Comparison of ENCODE assay signal across 1 cellular context in genomic region chr4:99383833-99384392, GRCh38.
A peak's percentile ranks its signal among the peaks of the same experiment; 100 is the strongest.
TF ChIP-seq lines count a peak whose summit lies in the region.

No MANE protein-coding gene starts in this region.

TF ChIP-seq in HepG2, 621 proteins besides CTCF, POLR2A, EP300 and RAD21 (continues in another document):
- TF ChIP-seq AHDC1 (CRISPR knock-in tag; IDR thresholded peaks at IDR 0.05; ENCODE audit: borderline replicate concordance) (0 out of 2 replicates have a peak, but pooled peaks have one; percentile 18), NFATC3 (CRISPR knock-in tag; IDR thresholded peaks at IDR 0.05) (no peak), NCOA1 (CRISPR knock-in tag; IDR thresholded peaks at IDR 0.05) (no peak), ZNF512 (CRISPR knock-in tag; IDR thresholded peaks at IDR 0.05) (no peak), PAX8 (CRISPR knock-in tag; IDR thresholded peaks at IDR 0.05; ENCODE audit: borderline replicate concordance) (no peak), HOMEZ (CRISPR knock-in tag; IDR thresholded peaks at IDR 0.05; ENCODE audit: low read depth) (peak; percentile 30; the same call in 1 of the 2 replicates), ATF1 (CRISPR knock-in tag; IDR thresholded peaks at IDR 0.05) (no peak), ZMYM2 (CRISPR knock-in tag; IDR thresholded peaks at IDR 0.05) (no peak), NKX3-1 (CRISPR knock-in tag; IDR thresholded peaks at IDR 0.05) (0 out of 2 replicates have a peak, but pooled peaks have one; percentile 34), ZNF775 (CRISPR knock-in tag; IDR thresholded peaks at IDR 0.05; ENCODE audit: borderline replicate concordance) (no peak), ZKSCAN8 (CRISPR knock-in tag; IDR thresholded peaks at IDR 0.05; ENCODE audit: borderline replicate concordance) (no peak), NFIC (IDR thresholded peaks at IDR 0.05; ENCODE audit: low read length) (peak; percentile 40; the same call in 1 of the 2 replicates), NFIB (CRISPR knock-in tag; IDR thresholded peaks at IDR 0.05; ENCODE audit: borderline replicate concordance) (no peak), ZNF75D (CRISPR knock-in tag; IDR thresholded peaks at IDR 0.05; ENCODE audit: borderline replicate concordance) (no peak), HNF4A (CRISPR knock-in tag; IDR thresholded peaks at IDR 0.05) (0 out of 2 replicates have a peak, but pooled peaks have one; percentile 5), ZNF569 (CRISPR knock-in tag; IDR thresholded peaks at IDR 0.05; ENCODE audit: borderline replicate concordance) (no peak), ZNF160 (CRISPR knock-in tag; IDR thresholded peaks at IDR 0.05) (no peak), ZBED4 (CRISPR knock-in tag; IDR thresholded peaks at IDR 0.05; ENCODE audit: borderline replicate concordance) (no peak), ZSCAN20 (CRISPR knock-in tag; IDR thresholded peaks at IDR 0.05; ENCODE audit: borderline replicate concordance) (no peak), DNMT3B (CRISPR knock-in tag; conservative IDR thresholded peaks at IDR 0.05) (no peak), EZH2 (conservative IDR thresholded peaks at IDR 0.05; ENCODE audit: low read depth, low read length) (no peak), ZNF574 (CRISPR knock-in tag; IDR thresholded peaks at IDR 0.05) (no peak), ZNF207 (IDR thresholded peaks at IDR 0.05; ENCODE audit: borderline replicate concordance) (no peak), ZNF672 (CRISPR knock-in tag; IDR thresholded peaks at IDR 0.05) (no peak), ZNF232 (CRISPR knock-in tag; IDR thresholded peaks at IDR 0.05; ENCODE audit: borderline replicate concordance) (no peak), ZNF720 (CRISPR knock-in tag; IDR thresholded peaks at IDR 0.05) (no peak), GPBP1L1 (CRISPR knock-in tag; IDR thresholded peaks at IDR 0.05) (no peak), ZSCAN25 (CRISPR knock-in tag; IDR thresholded peaks at IDR 0.05) (no peak), ZNF792 (CRISPR knock-in tag; IDR thresholded peaks at IDR 0.05) (no peak), MAFK (conservative IDR thresholded peaks at IDR 0.05 in 1 of 2, IDR thresholded peaks at IDR 0.05 in 1 of 2; ENCODE audit: low read length in 2 of 2) (no peak), ZNF570 (CRISPR knock-in tag; IDR thresholded peaks at IDR 0.05; ENCODE audit: borderline replicate concordance) (no peak), AGO2 (optimal IDR thresholded peaks at IDR 0.05; ENCODE audit: low read depth, low read length) (no peak), TFAP4 (IDR thresholded peaks at IDR 0.05; ENCODE audit: borderline replicate concordance, low read depth) (no peak), ZNF773 (CRISPR knock-in tag; IDR thresholded peaks at IDR 0.05; ENCODE audit: borderline replicate concordance) (no peak), ZNF629 (CRISPR knock-in tag; conservative IDR thresholded peaks at IDR 0.05) (no peak), ZEB1 (IDR thresholded peaks at IDR 0.05; ENCODE audit: insufficient replicate concordance, low read depth) (no peak), FOXP1 (IDR thresholded peaks at IDR 0.05) (no peak), FOXP1 (CRISPR knock-in tag; IDR thresholded peaks at IDR 0.05) (peak; percentile 41; the same call in 1 of the 2 replicates), ZNF432 (CRISPR knock-in tag; IDR thresholded peaks at IDR 0.05; ENCODE audit: borderline replicate concordance) (no peak), ZNF883 (CRISPR knock-in tag; IDR thresholded peaks at IDR 0.05; ENCODE audit: not compliant biosample characterization) (no peak)
